In genomic region chr5:126998201-126998631, GRCh38 we compare ENCODE assay signal across 10 cellular contexts. TPM values are rescaled to one million over a fixed set of nuclear protein-coding genes. Genes with fewer than 3 reads are reported as not detected.
DNase-seq lines count a peak whose midpoint lies in the region; ATAC-seq and TF ChIP-seq lines count a peak whose summit lies in the region.
"Had no signal": no experiment of that assay in that cellular context is flagged by ENCODE, and none has a peak within 500 bp of the region (broad histone marks: within the 10 kb centered on the region; RNA-seq: fewer than 3 reads in every experiment).

No MANE protein-coding gene starts in this region.

- H3K27ac Mint-ChIP-seq in IgD-negative memory B cell = peak overlapping the region in 2 of 3 donors; percentile 27 to 42
- H3K27ac Mint-ChIP-seq: nephron had no signal

- peaks cover 18 to 78% (median 53%) of the 10 kb centered on the region in 3 donors for H3K4me1 Mint-ChIP-seq in IgD-negative memory B cell

- no peak overlapping the region for H3K4me3 ChIP-seq in gastroesophageal sphincter
- H3K4me3 ChIP-seq: tibial artery had no signal

- no peaks in the 10 kb centered on the region for H3K36me3 ChIP-seq in gastroesophageal sphincter
- H3K36me3 ChIP-seq: tibial artery had no signal

- H3K27me3 ChIP-seq in gastroesophageal sphincter = no peaks in the 10 kb centered on the region
- H3K27me3 ChIP-seq: tibial artery had no signal

- TF ChIP-seq CTCF in gastroesophageal sphincter (IDR thresholded peaks at IDR 0.05) = no peak

- no peak for TF ChIP-seq POLR2A in gastroesophageal sphincter (IDR thresholded peaks at IDR 0.05)

- H3K9me3 ChIP-seq in gastroesophageal sphincter = no peaks in the 10 kb centered on the region
- H3K9me3 ChIP-seq: tibial artery had no signal

- WGBS in gastroesophageal sphincter (ENCODE audit: low coverage in 1 of 2), 2 donors = 44% methylated on average over 2 of the region's 2 CpGs; no CpG with 5 or more reads in 1 of the 2 donors

- peak; percentile 33 for DNase-seq in ELR (ENCODE audit: low read depth)
- peak; percentile 32 for DNase-seq in fibroblast of the conjunctiva (ENCODE audit: low read depth)
- no peak for DNase-seq in stimulated activated CD4-positive, alpha-beta T cell treated with anti-CD3 and anti-CD28 coated beads, Interleukin-4, amount 100 ng/mL, for 1 hour
- DNase-seq in COLO829 (ENCODE audit: low spot score) = no peak
- no peak for DNase-seq in activated CD8-positive, alpha-beta memory T cell treated with anti-CD3 and anti-CD28 coated beads, Interleukin-2, amount 50 U/mL, for 4 hours
- DNase-seq: tibial artery had no signal

- TF ChIP-seq EP300 in gastroesophageal sphincter (IDR thresholded peaks at IDR 0.05) = no peak

- peaks cover 7% of the 10 kb centered on the region for H3K36me3 Mint-ChIP-seq in IgD-negative memory B cell

- H3K4me1 ChIP-seq in gastroesophageal sphincter = no peaks in the 10 kb centered on the region
- H3K4me1 ChIP-seq: tibial artery had no signal

- H3K9me3 Mint-ChIP-seq in IgD-negative memory B cell = no peaks in the 10 kb centered on the region
- H3K9me3 Mint-ChIP-seq: nephron had no signal

- H3K27ac ChIP-seq in gastroesophageal sphincter = no peak overlapping the region
- H3K27ac ChIP-seq: tibial artery had no signal

- ATAC-seq in GM21447 (IDR thresholded peaks at IDR 0.05; ENCODE audit: unreplicated experiment) (peak; percentile 75), gastroesophageal sphincter (no peak)

- H3K4me3 Mint-ChIP-seq in IgD-negative memory B cell = peak overlapping the region in 2 of 4 donors; percentile 54 to 55
- H3K4me3 Mint-ChIP-seq: nephron had no signal

- H3K27me3 Mint-ChIP-seq in IgD-negative memory B cell = no peaks in the 10 kb centered on the region

RNA-seq across cellular contexts. Expression of gene MARCHF3, which starts 32.1 kb away (rescaled TPM):
- polyA plus RNA-seq in IgD-negative memory B cell = 31.7 TPM
- 10 to 100 TPM in 1 of 4 donors, 1 to 10 TPM in 3; 1.5 to 12.8 (median 6.0) TPM for total RNA-seq in gastroesophageal sphincter

Comparison
In these comparisons a context has a peak if more than half of its experiments do, and no peak if none do; other contexts are left out.
1. DNase-seq: peak in ELR (single experiment) and fibroblast of the conjunctiva (single experiment); none in stimulated activated CD4-positive, alpha-beta T cell treated with anti-CD3 and anti-CD28 coated beads, Interleukin-4, amount 100 ng/mL, for 1 hour (single experiment), COLO829 (single experiment) and activated CD8-positive, alpha-beta memory T cell treated with anti-CD3 and anti-CD28 coated beads, Interleukin-2, amount 50 U/mL, for 4 hours (single experiment).